ENCODE assay signal across 8 cellular contexts in genomic region chr6:3356824-3357420, GRCh38.
DNase-seq lines count a peak whose midpoint lies in the region; TF ChIP-seq lines count a peak whose summit lies in the region.

No MANE protein-coding gene starts in this region.

- H3K4me1 ChIP-seq in mucosa of rectum (ENCODE audit: control insufficient read depth in 2 of 2, insufficient read depth in 2 of 2, low read length in 2 of 2) = peaks cover 31 to 59% of the 10 kb centered on the region in 2 donors
- peaks cover 16 to 17% of the 10 kb centered on the region in 2 donors for H3K4me1 ChIP-seq in uterus

- H3K9me3 ChIP-seq in mucosa of rectum (ENCODE audit: control insufficient read depth in 2 of 2, low read length in 2 of 2) = no peaks in the 10 kb centered on the region
- no peaks in the 10 kb centered on the region for H3K9me3 ChIP-seq in uterus
- no peaks in the 10 kb centered on the region for H3K9me3 ChIP-seq in MG63

- H3K36me3 Mint-ChIP-seq in activated naive CD8-positive, alpha-beta T cell = no peaks in the 10 kb centered on the region
- H3K36me3 Mint-ChIP-seq in activated naive CD8-positive, alpha-beta T cell treated with anti-CD3 and anti-CD28 coated beads for 36 hours = no peaks in the 10 kb centered on the region

- TF ChIP-seq CTCF in uterus (IDR thresholded peaks at IDR 0.05) = no peak

- H3K27me3 ChIP-seq in mucosa of rectum (ENCODE audit: control insufficient read depth in 2 of 2, insufficient read depth in 2 of 2, low read length in 2 of 2) (no peaks in the 10 kb centered on the region), uterus (no peaks in the 10 kb centered on the region), MG63 (no peaks in the 10 kb centered on the region)

- peak overlapping the region; percentile 95 for H3K27ac ChIP-seq in caudate nucleus (ENCODE audit: low read depth, low read length)
- peak overlapping the region; percentile 87 to 94 for H3K27ac ChIP-seq in mucosa of rectum (ENCODE audit: low read depth in 2 of 2, low read length in 2 of 2)
- H3K27ac ChIP-seq in uterus = peak overlapping the region; percentile 96 to 99

- peak overlapping the region; percentile 55 to 63 for H3K9ac ChIP-seq in mucosa of rectum (ENCODE audit: low read depth in 1 of 2, low read length in 2 of 2)

- intact Hi-C loops in uterus (cut with DNase I; ENCODE audit: low total_unique reads) = no loop called here

- peak overlapping the region; percentile 61 for H3K27ac Mint-ChIP-seq in activated naive CD8-positive, alpha-beta T cell
- no peak overlapping the region for H3K27ac Mint-ChIP-seq in activated naive CD8-positive, alpha-beta T cell treated with anti-CD3 and anti-CD28 coated beads for 36 hours

- no peak for DNase-seq in activated naive CD8-positive, alpha-beta T cell treated with anti-CD3 and anti-CD28 coated beads for 36 hours
- DNase-seq in caudate nucleus (lab: John Stamatoyannopoulos, UW) (peak in 1 of 61 donors; percentile 54), uterus (no peak), ureter (ENCODE audit: low spot score) (no peak), MG63 (no peak), NOMO-1 treated with dmso at 0.1 percent for 144 hours (lab: John Stamatoyannopoulos, UW; ENCODE audit: unreplicated experiment) (no peak)

- H3K36me3 ChIP-seq in mucosa of rectum (ENCODE audit: control insufficient read depth in 2 of 2, insufficient read depth in 2 of 2, low read length in 2 of 2) (peaks cover 4 to 9% of the 10 kb centered on the region in 2 donors), uterus (no peaks in the 10 kb centered on the region), MG63 (no peaks in the 10 kb centered on the region)

- H3K9me3 Mint-ChIP-seq in activated naive CD8-positive, alpha-beta T cell (ENCODE audit: low read depth) = no peaks in the 10 kb centered on the region
- H3K9me3 Mint-ChIP-seq in activated naive CD8-positive, alpha-beta T cell treated with anti-CD3 and anti-CD28 coated beads for 36 hours = peaks cover 3% of the 10 kb centered on the region

- H3K4me1 Mint-ChIP-seq in activated naive CD8-positive, alpha-beta T cell (ENCODE audit: low read depth) = peaks cover 39% of the 10 kb centered on the region
- peaks cover 19% of the 10 kb centered on the region for H3K4me1 Mint-ChIP-seq in activated naive CD8-positive, alpha-beta T cell treated with anti-CD3 and anti-CD28 coated beads for 36 hours

- no peaks in the 10 kb centered on the region for H3K27me3 Mint-ChIP-seq in activated naive CD8-positive, alpha-beta T cell
- H3K27me3 Mint-ChIP-seq in activated naive CD8-positive, alpha-beta T cell treated with anti-CD3 and anti-CD28 coated beads for 36 hours = peaks cover 3% of the 10 kb centered on the region

- no peak for TF ChIP-seq POLR2A in uterus (IDR thresholded peaks at IDR 0.05)

- H3K4me3 ChIP-seq in mucosa of rectum (ENCODE audit: low read length in 2 of 2) (peak overlapping the region in 1 of 2 donors; percentile 72), uterus (no peak overlapping the region), MG63 (no peak overlapping the region)

- H3K4me3 Mint-ChIP-seq in activated naive CD8-positive, alpha-beta T cell = peak overlapping the region; percentile 85
- H3K4me3 Mint-ChIP-seq in activated naive CD8-positive, alpha-beta T cell treated with anti-CD3 and anti-CD28 coated beads for 36 hours = no peak overlapping the region
